ENCODE assay signal across 26 cellular contexts in genomic region chr15:90970274-90970673, GRCh38.
"Had no signal": no experiment of that assay in that cellular context is flagged by ENCODE, and none has a peak within 500 bp of the region (broad histone marks: within the 10 kb centered on the region; RNA-seq: fewer than 3 reads in every experiment).

No MANE protein-coding gene starts in this region.

- H3K27me3 Mint-ChIP-seq: naive B cell; progenitor cell of endocrine pancreas; stimulated activated naive CD8-positive, alpha-beta T cell treated with anti-CD3 and anti-CD28 coated beads, Interleukin-15, amount 100 ng/mL, for 72 hours; type B pancreatic cell had no signal

- ATAC-seq: foreskin keratinocyte; heart left ventricle; right lobe of liver; stimulated activated effector memory CD8-positive, alpha-beta T cell treated with anti-CD3 and anti-CD28 coated beads, Interleukin-12 subunit alpha, Interleukin-12 subunit beta, amount 100 ng/mL, for 72 hours; stimulated activated naive CD8-positive, alpha-beta T cell treated with anti-CD3 and anti-CD28 coated beads, Interleukin-15, amount 100 ng/mL, for 72 hours had no signal

- H3K27ac Mint-ChIP-seq: activated T-helper 1 cell treated with anti-CD3 and anti-CD28 coated beads, Interleukin-12 subunit alpha, Interleukin-12 subunit beta, Interleukin-2, Interleukin-4 antibody, amounts not matched to agents 30 ng/mL and 10 ng/mL and 1 ng/mL, durations not matched to agents 14 hours and 24 hours and 36 hours; immature natural killer cell; mesothelial cell of epicardium; nephron progenitor cell; progenitor cell of endocrine pancreas; stimulated activated effector memory CD8-positive, alpha-beta T cell treated with anti-CD3 and anti-CD28 coated beads, Interleukin-12 subunit alpha, Interleukin-12 subunit beta, amount 100 ng/mL, for 72 hours; stimulated activated naive CD8-positive, alpha-beta T cell treated with anti-CD3 and anti-CD28 coated beads, Interleukin-15, amount 100 ng/mL, for 72 hours; type B pancreatic cell had no signal

- H3K4me3 Mint-ChIP-seq: activated T-helper 1 cell treated with anti-CD3 and anti-CD28 coated beads, Interleukin-12 subunit alpha, Interleukin-12 subunit beta, Interleukin-2, Interleukin-4 antibody, amounts not matched to agents 30 ng/mL and 10 ng/mL and 1 ng/mL, durations not matched to agents 14 hours and 24 hours and 36 hours; immature natural killer cell; mesothelial cell of epicardium; naive B cell; nephron progenitor cell; stimulated activated effector memory CD8-positive, alpha-beta T cell treated with anti-CD3 and anti-CD28 coated beads, Interleukin-12 subunit alpha, Interleukin-12 subunit beta, amount 100 ng/mL, for 72 hours; stimulated activated naive CD8-positive, alpha-beta T cell treated with anti-CD3 and anti-CD28 coated beads, Interleukin-15, amount 100 ng/mL, for 72 hours; type B pancreatic cell had no signal

- DNase-seq: activated CD4-positive, alpha-beta T cell treated with anti-CD3 and anti-CD28 coated beads for 48 hours; activated CD4-positive, alpha-beta T cell treated with anti-CD3 and anti-CD28 coated beads, Interleukin-2, amount 50 U/mL, for 48 hours; activated CD8-positive, alpha-beta memory T cell treated with anti-CD3 and anti-CD28 coated beads, Interleukin-2, amount 50 U/mL, for 4 hours; activated gamma-delta T cell treated with Interleukin-2 at 50 U/mL for 16 hours; activated naive CD4-positive, alpha-beta T cell treated with anti-CD3 and anti-CD28 coated beads, Interleukin-2, amount 50 U/mL, for 16 hours; activated T-cell treated with anti-CD3 and anti-CD28 coated beads, Interleukin-2, amount 50 U/mL, for 1 hour; central memory CD4-positive, alpha-beta T cell; dermis blood vessel endothelial cell; effector CD4-positive, alpha-beta T cell; foreskin keratinocyte; heart left ventricle; hypothalamus; immature natural killer cell; naive B cell; nephron progenitor cell; ovary; right lobe of liver; stimulated activated CD4-positive, alpha-beta T cell treated with anti-CD3 and anti-CD28 coated beads, Interleukin-4, amount 100 ng/mL, for 24 hours; stimulated activated naive CD8-positive, alpha-beta T cell treated with anti-CD3 and anti-CD28 coated beads, Interleukin-15, amount 100 ng/mL, for 72 hours; substantia nigra; uterus had no signal

- H3K9me3 Mint-ChIP-seq: activated T-helper 1 cell treated with anti-CD3 and anti-CD28 coated beads, Interleukin-12 subunit alpha, Interleukin-12 subunit beta, Interleukin-2, Interleukin-4 antibody, amounts not matched to agents 30 ng/mL and 10 ng/mL and 1 ng/mL, durations not matched to agents 14 hours and 24 hours and 36 hours; immature natural killer cell; mesothelial cell of epicardium; naive B cell; nephron progenitor cell; stimulated activated effector memory CD8-positive, alpha-beta T cell treated with anti-CD3 and anti-CD28 coated beads, Interleukin-12 subunit alpha, Interleukin-12 subunit beta, amount 100 ng/mL, for 72 hours; stimulated activated naive CD8-positive, alpha-beta T cell treated with anti-CD3 and anti-CD28 coated beads, Interleukin-15, amount 100 ng/mL, for 72 hours; type B pancreatic cell had no signal

- H3K4me1 Mint-ChIP-seq: immature natural killer cell; mesothelial cell of epicardium; naive B cell; nephron progenitor cell; stimulated activated effector memory CD8-positive, alpha-beta T cell treated with anti-CD3 and anti-CD28 coated beads, Interleukin-12 subunit alpha, Interleukin-12 subunit beta, amount 100 ng/mL, for 72 hours; stimulated activated naive CD8-positive, alpha-beta T cell treated with anti-CD3 and anti-CD28 coated beads, Interleukin-15, amount 100 ng/mL, for 72 hours had no signal
